30 cellular contexts compared by ENCODE assay signal in genomic region chr4:1589098-1589497, GRCh38.
A peak's percentile ranks its signal among the peaks of the same experiment; 100 is the strongest.
DNase-seq lines count a peak whose midpoint lies in the region; ATAC-seq, FAIRE-seq and TF ChIP-seq lines count a peak whose summit lies in the region.
"Had no signal": no experiment of that assay in that cellular context is flagged by ENCODE, and none has a peak within 500 bp of the region (broad histone marks: within the 10 kb centered on the region; RNA-seq: fewer than 3 reads in every experiment).

No MANE protein-coding gene starts in this region.

- H3K4me1 ChIP-seq in K562 (replicated peaks in 1 of 2; ENCODE audit: control insufficient read depth in 2 of 2, insufficient read depth in 2 of 2, low read length in 2 of 2): peaks cover 11 to 21% of the 10 kb centered on the region in 2 experiments
- H3K4me1 ChIP-seq: A549, Caco-2 had no signal

- FAIRE-seq in K562 (lab: Jason Lieb, UNC): no peak
- FAIRE-seq: A204.1, A549, D721Med had no signal

- in situ Hi-C loops in K562 (cut with MboI): no loop called here

- H3K27me3 ChIP-seq in K562 (ENCODE audit: control insufficient read depth in 2 of 2, insufficient read depth in 2 of 2, low read length in 2 of 2): peaks cover 0 to 7% of the 10 kb centered on the region in 2 experiments; a peak in 2 of 5 replicates
- H3K27me3 ChIP-seq: BLaER1; BLaER1 treated with 17β-estradiol and CSF1 and Interleukin-3, amounts not matched to agents 10 nM and 100 nM had no signal

- no peaks in the 10 kb centered on the region for H3K36me3 ChIP-seq in K562 (ENCODE audit: control insufficient read depth, insufficient read depth, low read length)
- H3K36me3 ChIP-seq: BE2C had no signal

- H4K20me1 ChIP-seq in K562 (replicated peaks; ENCODE audit: control insufficient read depth, insufficient read depth, low read length): no peaks in the 10 kb centered on the region
- H4K20me1 ChIP-seq: BLaER1; BLaER1 treated with 17β-estradiol and CSF1 and Interleukin-3, amounts not matched to agents 10 nM and 100 nM had no signal

- no peak for TF ChIP-seq CTCF in K562 (IDR thresholded peaks at IDR 0.05 in 2 of 3, conservative IDR thresholded peaks at IDR 0.05 in 1 of 3; ENCODE audit: insufficient read depth in 2 of 3, low read depth in 1 of 3, low read length in 3 of 3)

- H3K9me3 ChIP-seq in K562 (replicated peaks; ENCODE audit: control insufficient read depth, insufficient read depth, low read depth, low read length): peaks cover 16% of the 10 kb centered on the region

- H3K9me1 ChIP-seq in K562 (ENCODE audit: control insufficient read depth, insufficient read depth, low read length): no peaks in the 10 kb centered on the region

- no peak for DNase-seq in K562 (ENCODE audit: extremely low read depth in 1 of 4, low spot score in 3 of 4)
- DNase-seq in erythroblast (lab: John Stamatoyannopoulos, UW): peak; percentile 18 to 34
- DNase-seq: 8988T; ACHN; AML-193; BE2C; C1 segment of cervical spinal cord; Caco-2; Calu3; CD4-positive, alpha-beta memory T cell; CD4-positive, alpha-beta T cell; CD4-positive, CD25-positive, alpha-beta regulatory T cell; CD8-positive, alpha-beta T cell; COR-L47; DMS 273 treated with DMSO at 0.1 percent for 48 hours; DMS153; DMS53; DMS79; DMS79 treated with DMSO at 0.1 percent for 48 hours; DND-41; EL had no signal

- H3K79me2 ChIP-seq in K562 (ENCODE audit: control insufficient read depth, insufficient read depth, low read length): no peaks in the 10 kb centered on the region

- no TSS peak for BruUV-seq in K562 (replicated peaks; lab: Mats Ljungman, UMichigan)

- 0% methylated on average over 1 of the region's 1 CpG for WGBS in K562 (ENCODE audit: insufficient coverage, low coverage, missing lambda C conversion rate)

- no peak for ATAC-seq in K562
- no peak for ATAC-seq in HG03457 (IDR thresholded peaks at IDR 0.05; ENCODE audit: unreplicated experiment)
- ATAC-seq in GM19351 (IDR thresholded peaks at IDR 0.05; ENCODE audit: unreplicated experiment): no peak
- ATAC-seq: A549; CD8-positive, alpha-beta T cell had no signal

- no peak for TF ChIP-seq POLR2A in K562 (conservative IDR thresholded peaks at IDR 0.05)
- TF ChIP-seq POLR2A in erythroblast (IDR thresholded peaks at IDR 0.05; ENCODE audit: low read length): no peak

- no peak overlapping the region for H3K27ac ChIP-seq in K562 (ENCODE audit: extremely low read depth, low read depth, low read length)
- H3K27ac ChIP-seq: 22Rv1; A549; BLaER1; BLaER1 treated with 17β-estradiol and CSF1 and Interleukin-3, amounts not matched to agents 10 nM and 100 nM; C4-2B had no signal

- TF ChIP-seq RAD21 in K562 (CRISPR knock-in tag; conservative IDR thresholded peaks at IDR 0.05 in 1 of 2, IDR thresholded peaks at IDR 0.05 in 1 of 2): no peak

- H3K4me3 ChIP-seq in K562: no peak overlapping the region
- H3K4me3 ChIP-seq: A549; BLaER1; BLaER1 treated with 17β-estradiol and CSF1 and Interleukin-3, amounts not matched to agents 10 nM and 100 nM had no signal

- H3K4me2 ChIP-seq in K562 (ENCODE audit: insufficient read depth, low read length): no peak overlapping the region
- H3K4me2 ChIP-seq: A549; BLaER1; BLaER1 treated with 17β-estradiol and CSF1 and Interleukin-3, amounts not matched to agents 10 nM and 100 nM had no signal

- CTCF ChIA-PET in K562 (lab: Yijun Ruan, JAX; ENCODE audit: low intra/inter-chr PET ratio): no interaction called here

- H2AFZ ChIP-seq in K562 (ENCODE audit: low read depth, low read length): no peak overlapping the region

- TF ChIP-seq EP300 in K562 (IDR thresholded peaks at IDR 0.05; ENCODE audit: low read length): no peak

- POLR2A ChIA-PET in K562 (lab: Yijun Ruan, JAX): interaction anchor here (1.0 kb wide), 1 partner anchor 17 kb away, joined by 3 read pairs; no protein-coding TSS in a partner anchor

- H3K9ac ChIP-seq in K562 (ENCODE audit: insufficient read depth in 1 of 2, low read depth in 2 of 2, low read length in 2 of 2): no peak overlapping the region
- H3K9ac ChIP-seq: BLaER1; BLaER1 treated with 17β-estradiol and CSF1 and Interleukin-3, amounts not matched to agents 10 nM and 100 nM had no signal

- intact Hi-C loops in K562 (cut with micrococcal nuclease): no loop called here

TF ChIP-seq in K562, 482 proteins besides CTCF, POLR2A, EP300 and RAD21 (continues in another document):
- no peak for TF ChIP-seq TEAD4 (IDR thresholded peaks at IDR 0.05; ENCODE audit: low read length)
- no peak for TF ChIP-seq TEAD4 (CRISPR knock-in tag; IDR thresholded peaks at IDR 0.05; ENCODE audit: borderline replicate concordance)
- peak; percentile 96 for TF ChIP-seq ZNF324 (CRISPR knock-in tag; IDR thresholded peaks at IDR 0.05)
- no peak for TF ChIP-seq MGA (IDR thresholded peaks at IDR 0.05)
- no peak for TF ChIP-seq ELK1 (CRISPR knock-in tag; IDR thresholded peaks at IDR 0.05)

Comparison
In these comparisons a context has a peak if more than half of its experiments do, and no peak if none do; other contexts are left out.
1. DNase-seq: peak in erythroblast (2 of 2); none in K562 (0 of 4).